30 cellular contexts compared by ENCODE assay signal in genomic region chr10:111524134-111524533, GRCh38.
"Had no signal": no experiment of that assay in that cellular context is flagged by ENCODE, and none has a peak within 500 bp of the region (broad histone marks: within the 10 kb centered on the region; RNA-seq: fewer than 3 reads in every experiment).

No MANE protein-coding gene starts in this region.

- H3K9me2 ChIP-seq: SK-N-SH had no signal

- FAIRE-seq: K562 had no signal

- H3K9me3 ChIP-seq: MG63, Peyer's patch, SJSA1 had no signal

- H3K9ac ChIP-seq: SK-N-SH had no signal

- H3K4me3 ChIP-seq: K562, MG63, Peyer's patch, SJSA1 had no signal

- ATAC-seq: K562, PC-3 had no signal

- H3K27me3 ChIP-seq: MG63, Peyer's patch, SJSA1 had no signal

- DNase-seq: Kasumi-1, KG1, MG63, MV-4-11, NCI-H1092, NCI-H1105 treated with DMSO at 0.1 percent for 48 hours, NCI-H1417, NCI-H1436, NCI-H1694 treated with DMSO at 0.1 percent for 48 hours, NCI-H187 treated with DMSO at 0.1 percent for 48 hours, NCI-H2029, NCI-H2081, NCI-H2171, NCI-H226, NCI-H446 treated with DMSO at 0.1 percent for 48 hours, NCI-H510A, NCI-H524, NCI-H526, NCI-H69, NCI-H748 treated with DMSO at 0.1 percent for 48 hours, NCI-H82, PC-3, Peyer's patch, Right ventricle myocardium superior, RPMI8226, SHP77 treated with DMSO at 0.1 percent for 48 hours, SK-N-SH, SW 1271 had no signal

- H3K4me2 ChIP-seq: SK-N-SH had no signal

- H3K36me3 ChIP-seq: MG63, Peyer's patch, SJSA1 had no signal

- H3K4me1 ChIP-seq: Peyer's patch, SJSA1 had no signal

- H3K27ac ChIP-seq: Peyer's patch, SJSA1 had no signal
